Comparison of ENCODE assay signal across 1 cellular context in the genomic region with DNA sequence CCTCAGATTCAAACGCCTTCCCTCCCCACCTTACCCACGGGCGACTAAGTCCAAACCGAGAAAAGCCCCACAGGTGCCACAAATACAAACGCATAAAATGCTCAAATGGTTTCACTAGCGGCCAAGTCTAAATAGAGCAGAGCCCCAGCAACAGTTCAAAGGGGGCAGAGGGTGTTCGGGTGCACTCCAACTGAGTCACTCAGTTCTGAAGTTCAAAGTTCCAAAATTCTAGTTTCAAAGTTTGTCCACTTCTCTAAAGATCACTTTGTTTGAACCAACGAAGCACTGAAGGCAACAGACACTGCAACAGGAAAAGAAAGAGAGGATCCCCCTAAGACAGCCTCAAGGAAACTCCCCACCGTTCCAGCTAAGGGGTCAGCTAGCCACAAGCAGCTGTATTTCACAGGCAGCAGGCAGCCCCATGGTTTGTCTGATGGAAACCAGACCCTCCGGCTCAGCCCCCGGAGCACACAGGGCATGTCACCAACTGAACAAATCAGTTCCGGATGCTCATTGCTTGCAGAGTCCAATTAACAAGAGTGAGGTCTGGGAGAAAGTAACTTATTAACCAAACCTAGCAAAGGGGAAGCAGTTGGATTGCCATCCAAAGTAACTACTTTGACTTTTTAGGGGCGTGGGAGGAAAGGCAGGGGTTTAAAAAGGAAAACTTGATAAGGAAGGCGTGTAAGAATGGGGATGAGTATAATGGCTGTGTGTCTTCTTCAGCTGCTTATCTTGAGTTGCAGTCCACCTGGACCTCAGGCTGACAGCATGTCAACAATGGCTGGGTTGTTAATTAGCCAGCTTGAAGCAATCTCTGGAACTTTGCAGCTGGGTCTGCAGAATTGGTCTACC.
TF ChIP-seq lines count a peak whose summit lies in the region.

No MANE protein-coding gene starts in this region.

TF ChIP-seq in HepG2, 621 proteins besides CTCF, POLR2A, EP300 and RAD21 (continued from another document):
- TF ChIP-seq, protein P1, sequence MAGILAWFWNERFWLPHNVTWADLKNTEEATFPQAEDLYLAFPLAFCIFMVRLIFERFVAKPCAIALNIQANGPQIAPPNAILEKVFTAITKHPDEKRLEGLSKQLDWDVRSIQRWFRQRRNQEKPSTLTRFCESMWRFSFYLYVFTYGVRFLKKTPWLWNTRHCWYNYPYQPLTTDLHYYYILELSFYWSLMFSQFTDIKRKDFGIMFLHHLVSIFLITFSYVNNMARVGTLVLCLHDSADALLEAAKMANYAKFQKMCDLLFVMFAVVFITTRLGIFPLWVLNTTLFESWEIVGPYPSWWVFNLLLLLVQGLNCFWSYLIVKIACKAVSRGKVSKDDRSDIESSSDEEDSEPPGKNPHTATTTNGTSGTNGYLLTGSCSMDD (CRISPR knock-in tag; IDR thresholded peaks at IDR 0.05) = no peak
- TF ChIP-seq ZNF17 (CRISPR knock-in tag; IDR thresholded peaks at IDR 0.05) = no peak
- TF ChIP-seq ZNF136 (CRISPR knock-in tag; IDR thresholded peaks at IDR 0.05; ENCODE audit: low read depth) = no peak
- no peak for TF ChIP-seq HOXA7 (CRISPR knock-in tag; IDR thresholded peaks at IDR 0.05)
- peak; percentile 74 for TF ChIP-seq SAP130 (CRISPR knock-in tag; IDR thresholded peaks at IDR 0.05; ENCODE audit: low read depth)
- TF ChIP-seq ZBTB21 (CRISPR knock-in tag; IDR thresholded peaks at IDR 0.05) = 0 out of 2 replicates have a peak, but pooled peaks have one; percentile 10
- TF ChIP-seq NR2C2 (CRISPR knock-in tag; IDR thresholded peaks at IDR 0.05; ENCODE audit: borderline replicate concordance) = peak; percentile 70
- TF ChIP-seq PHF8 (CRISPR knock-in tag; IDR thresholded peaks at IDR 0.05) = peak; percentile 25; the same call in 1 of the 2 replicates
- no peak for TF ChIP-seq DNMT1 (CRISPR knock-in tag; IDR thresholded peaks at IDR 0.05)
- peak; percentile 13 for TF ChIP-seq YY1 (IDR thresholded peaks at IDR 0.05; ENCODE audit: insufficient read depth, insufficient replicate concordance, low read depth, low read length)
- TF ChIP-seq MXD4 (CRISPR knock-in tag; IDR thresholded peaks at IDR 0.05) = peak; percentile 66; the same call in 1 of the 2 replicates
- peak; percentile 37; the same call in 1 of the 2 replicates for TF ChIP-seq ZNF292 (CRISPR knock-in tag; IDR thresholded peaks at IDR 0.05; ENCODE audit: borderline replicate concordance, low read depth)
- no peak for TF ChIP-seq ZNF432 (CRISPR knock-in tag; IDR thresholded peaks at IDR 0.05; ENCODE audit: borderline replicate concordance)
- no peak for TF ChIP-seq PTBP1 (IDR thresholded peaks at IDR 0.05; ENCODE audit: low read depth, low read length, poor library complexity, severe bottlenecking)
- TF ChIP-seq ZNF570 (CRISPR knock-in tag; IDR thresholded peaks at IDR 0.05; ENCODE audit: borderline replicate concordance) = no peak
- TF ChIP-seq ZNF20 (CRISPR knock-in tag; IDR thresholded peaks at IDR 0.05) = no peak
- peak; percentile 63; the same call in 1 of the 2 replicates for TF ChIP-seq NFKBIZ (CRISPR knock-in tag; IDR thresholded peaks at IDR 0.05)
- TF ChIP-seq CC2D1A (CRISPR knock-in tag; IDR thresholded peaks at IDR 0.05) = no peak
- TF ChIP-seq NR2F1 (CRISPR knock-in tag; IDR thresholded peaks at IDR 0.05) = no peak
- peak; percentile 72; the same call in 1 of the 2 replicates for TF ChIP-seq SOX13 (IDR thresholded peaks at IDR 0.05)
- peak in 1 of 2 experiments; percentile 91; a peak in 2 of 4 replicates for TF ChIP-seq SOX13 (CRISPR knock-in tag; conservative IDR thresholded peaks at IDR 0.05 in 1 of 2, IDR thresholded peaks at IDR 0.05 in 1 of 2)
- TF ChIP-seq SALL2 (CRISPR knock-in tag; IDR thresholded peaks at IDR 0.05) = 0 out of 2 replicates have a peak, but pooled peaks have one; percentile 15
- no peak for TF ChIP-seq SNAI1 (CRISPR knock-in tag; IDR thresholded peaks at IDR 0.05; ENCODE audit: borderline replicate concordance)
- peak; percentile 36; the same call in 1 of the 2 replicates for TF ChIP-seq TBX3 (IDR thresholded peaks at IDR 0.05; ENCODE audit: borderline replicate concordance)
- peak; percentile 45; the same call in 1 of the 2 replicates for TF ChIP-seq YEATS4 (CRISPR knock-in tag; IDR thresholded peaks at IDR 0.05; ENCODE audit: borderline replicate concordance)
- TF ChIP-seq MEIS1 (CRISPR knock-in tag; IDR thresholded peaks at IDR 0.05; ENCODE audit: borderline replicate concordance) = peak; percentile 82; the same call in 1 of the 2 replicates
- peak; percentile 99 for TF ChIP-seq MEIS2 (CRISPR knock-in tag; IDR thresholded peaks at IDR 0.05)
- TF ChIP-seq TBX2 (CRISPR knock-in tag; IDR thresholded peaks at IDR 0.05; ENCODE audit: borderline replicate concordance) = peak; percentile 92
- TF ChIP-seq ZNF792 (CRISPR knock-in tag; IDR thresholded peaks at IDR 0.05) = peak; percentile 43; the same call in 1 of the 2 replicates
- TF ChIP-seq KMT2B (CRISPR knock-in tag; IDR thresholded peaks at IDR 0.05) = peak; percentile 70; the same call in 1 of the 2 replicates
- TF ChIP-seq ZNF557 (CRISPR knock-in tag; IDR thresholded peaks at IDR 0.05) = 0 out of 2 replicates have a peak, but pooled peaks have one; percentile 62
- TF ChIP-seq NFIC (IDR thresholded peaks at IDR 0.05; ENCODE audit: low read length) = peak; percentile 2; the same call in 1 of the 2 replicates
- TF ChIP-seq HOXD1 (CRISPR knock-in tag; IDR thresholded peaks at IDR 0.05) = peak; percentile 50; the same call in 1 of the 2 replicates
- peak; percentile 93 for TF ChIP-seq FOXA3 (CRISPR knock-in tag; IDR thresholded peaks at IDR 0.05)
- TF ChIP-seq RFXAP (CRISPR knock-in tag; IDR thresholded peaks at IDR 0.05; ENCODE audit: borderline replicate concordance) = 0 out of 2 replicates have a peak, but pooled peaks have one; percentile 28
- peak; percentile 65; the same call in 1 of the 2 replicates for TF ChIP-seq ERF (CRISPR knock-in tag; IDR thresholded peaks at IDR 0.05)
- peak; percentile 80 for TF ChIP-seq FOXK2 (IDR thresholded peaks at IDR 0.05)
- TF ChIP-seq, protein P2, sequence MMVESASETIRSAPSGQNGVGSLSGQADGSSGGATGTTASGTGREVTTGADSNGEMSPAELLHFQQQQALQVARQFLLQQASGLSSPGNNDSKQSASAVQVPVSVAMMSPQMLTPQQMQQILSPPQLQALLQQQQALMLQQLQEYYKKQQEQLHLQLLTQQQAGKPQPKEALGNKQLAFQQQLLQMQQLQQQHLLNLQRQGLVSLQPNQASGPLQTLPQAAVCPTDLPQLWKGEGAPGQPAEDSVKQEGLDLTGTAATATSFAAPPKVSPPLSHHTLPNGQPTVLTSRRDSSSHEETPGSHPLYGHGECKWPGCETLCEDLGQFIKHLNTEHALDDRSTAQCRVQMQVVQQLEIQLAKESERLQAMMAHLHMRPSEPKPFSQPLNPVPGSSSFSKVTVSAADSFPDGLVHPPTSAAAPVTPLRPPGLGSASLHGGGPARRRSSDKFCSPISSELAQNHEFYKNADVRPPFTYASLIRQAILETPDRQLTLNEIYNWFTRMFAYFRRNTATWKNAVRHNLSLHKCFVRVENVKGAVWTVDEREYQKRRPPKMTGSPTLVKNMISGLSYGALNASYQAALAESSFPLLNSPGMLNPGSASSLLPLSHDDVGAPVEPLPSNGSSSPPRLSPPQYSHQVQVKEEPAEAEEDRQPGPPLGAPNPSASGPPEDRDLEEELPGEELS (CRISPR knock-in tag; IDR thresholded peaks at IDR 0.05) = peak; percentile 86
- TF ChIP-seq ZNF205 (CRISPR knock-in tag; IDR thresholded peaks at IDR 0.05) = peak; percentile 53; the same call in 1 of the 2 replicates
- TF ChIP-seq THAP11 (CRISPR knock-in tag; IDR thresholded peaks at IDR 0.05) = 0 out of 2 replicates have a peak, but pooled peaks have one; percentile 37
- TF ChIP-seq, protein P3, sequence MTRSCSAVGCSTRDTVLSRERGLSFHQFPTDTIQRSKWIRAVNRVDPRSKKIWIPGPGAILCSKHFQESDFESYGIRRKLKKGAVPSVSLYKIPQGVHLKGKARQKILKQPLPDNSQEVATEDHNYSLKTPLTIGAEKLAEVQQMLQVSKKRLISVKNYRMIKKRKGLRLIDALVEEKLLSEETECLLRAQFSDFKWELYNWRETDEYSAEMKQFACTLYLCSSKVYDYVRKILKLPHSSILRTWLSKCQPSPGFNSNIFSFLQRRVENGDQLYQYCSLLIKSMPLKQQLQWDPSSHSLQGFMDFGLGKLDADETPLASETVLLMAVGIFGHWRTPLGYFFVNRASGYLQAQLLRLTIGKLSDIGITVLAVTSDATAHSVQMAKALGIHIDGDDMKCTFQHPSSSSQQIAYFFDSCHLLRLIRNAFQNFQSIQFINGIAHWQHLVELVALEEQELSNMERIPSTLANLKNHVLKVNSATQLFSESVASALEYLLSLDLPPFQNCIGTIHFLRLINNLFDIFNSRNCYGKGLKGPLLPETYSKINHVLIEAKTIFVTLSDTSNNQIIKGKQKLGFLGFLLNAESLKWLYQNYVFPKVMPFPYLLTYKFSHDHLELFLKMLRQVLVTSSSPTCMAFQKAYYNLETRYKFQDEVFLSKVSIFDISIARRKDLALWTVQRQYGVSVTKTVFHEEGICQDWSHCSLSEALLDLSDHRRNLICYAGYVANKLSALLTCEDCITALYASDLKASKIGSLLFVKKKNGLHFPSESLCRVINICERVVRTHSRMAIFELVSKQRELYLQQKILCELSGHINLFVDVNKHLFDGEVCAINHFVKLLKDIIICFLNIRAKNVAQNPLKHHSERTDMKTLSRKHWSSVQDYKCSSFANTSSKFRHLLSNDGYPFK (CRISPR knock-in tag; IDR thresholded peaks at IDR 0.05; ENCODE audit: borderline replicate concordance) = no peak
- peak; percentile 80 for TF ChIP-seq CREM (IDR thresholded peaks at IDR 0.05)
- no peak for TF ChIP-seq CREM (CRISPR knock-in tag; IDR thresholded peaks at IDR 0.05)
- TF ChIP-seq, protein P4, sequence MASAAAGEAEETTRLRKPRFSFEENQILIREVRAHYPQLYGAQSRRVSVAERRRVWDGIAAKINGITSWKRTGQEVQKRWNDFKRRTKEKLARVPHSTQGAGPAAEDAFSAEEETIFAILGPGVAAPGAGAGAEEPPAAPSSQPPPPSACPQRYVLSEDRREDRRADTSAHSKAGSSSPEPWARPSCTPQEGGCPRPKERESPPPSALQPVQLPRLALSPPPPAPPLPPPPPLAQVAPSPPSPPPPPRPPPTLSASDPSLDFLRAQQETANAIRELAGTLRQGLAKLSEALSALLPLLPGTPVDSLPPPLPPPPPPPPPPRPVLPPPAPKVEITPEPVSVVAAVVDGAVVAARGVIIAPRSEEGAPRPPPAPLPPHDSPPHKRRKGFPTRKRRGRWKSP (CRISPR knock-in tag; IDR thresholded peaks at IDR 0.05) = no peak
- TF ChIP-seq ZNF234 (CRISPR knock-in tag; conservative IDR thresholded peaks at IDR 0.05) = no peak
- TF ChIP-seq ZFP37 (CRISPR knock-in tag; IDR thresholded peaks at IDR 0.05; ENCODE audit: borderline replicate concordance) = no peak
- TF ChIP-seq, protein P5, sequence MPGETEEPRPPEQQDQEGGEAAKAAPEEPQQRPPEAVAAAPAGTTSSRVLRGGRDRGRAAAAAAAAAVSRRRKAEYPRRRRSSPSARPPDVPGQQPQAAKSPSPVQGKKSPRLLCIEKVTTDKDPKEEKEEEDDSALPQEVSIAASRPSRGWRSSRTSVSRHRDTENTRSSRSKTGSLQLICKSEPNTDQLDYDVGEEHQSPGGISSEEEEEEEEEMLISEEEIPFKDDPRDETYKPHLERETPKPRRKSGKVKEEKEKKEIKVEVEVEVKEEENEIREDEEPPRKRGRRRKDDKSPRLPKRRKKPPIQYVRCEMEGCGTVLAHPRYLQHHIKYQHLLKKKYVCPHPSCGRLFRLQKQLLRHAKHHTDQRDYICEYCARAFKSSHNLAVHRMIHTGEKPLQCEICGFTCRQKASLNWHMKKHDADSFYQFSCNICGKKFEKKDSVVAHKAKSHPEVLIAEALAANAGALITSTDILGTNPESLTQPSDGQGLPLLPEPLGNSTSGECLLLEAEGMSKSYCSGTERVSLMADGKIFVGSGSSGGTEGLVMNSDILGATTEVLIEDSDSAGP (CRISPR knock-in tag; IDR thresholded peaks at IDR 0.05; ENCODE audit: borderline replicate concordance) = no peak
- peak; percentile 88 for TF ChIP-seq TGIF2 (CRISPR knock-in tag; IDR thresholded peaks at IDR 0.05)
- no peak for TF ChIP-seq NAIF1 (CRISPR knock-in tag; IDR thresholded peaks at IDR 0.05; ENCODE audit: borderline replicate concordance)
- no peak for TF ChIP-seq ZNF10 (CRISPR knock-in tag; IDR thresholded peaks at IDR 0.05; ENCODE audit: borderline replicate concordance, low read depth)
